In genomic region chr10:91856637-91857036, GRCh38 we compare ENCODE assay signal across 13 cellular contexts. TPM values are rescaled to one million over a fixed set of nuclear protein-coding genes. Genes with fewer than 3 reads are reported as not detected.
DNase-seq lines count a peak whose midpoint lies in the region; FAIRE-seq and TF ChIP-seq lines count a peak whose summit lies in the region.
"Had no signal": no experiment of that assay in that cellular context is flagged by ENCODE, and none has a peak within 500 bp of the region (broad histone marks: within the 10 kb centered on the region; RNA-seq: fewer than 3 reads in every experiment).

No MANE protein-coding gene starts in this region.

- no peaks in the 10 kb centered on the region for H3K4me1 Mint-ChIP-seq in immature natural killer cell
- H3K4me1 Mint-ChIP-seq: stimulated activated effector memory CD8-positive, alpha-beta T cell treated with anti-CD3 and anti-CD28 coated beads, Interleukin-12 subunit alpha, Interleukin-12 subunit beta, amount 100 ng/mL, for 72 hours had no signal

- peaks cover 4 to 57% (median 16%) of the 10 kb centered on the region in 3 donors for H3K36me3 Mint-ChIP-seq in immature natural killer cell

- no peak overlapping the region for H3K4me3 Mint-ChIP-seq in immature natural killer cell
- H3K4me3 Mint-ChIP-seq: stimulated activated effector memory CD8-positive, alpha-beta T cell treated with anti-CD3 and anti-CD28 coated beads, Interleukin-12 subunit alpha, Interleukin-12 subunit beta, amount 100 ng/mL, for 72 hours; T-helper 1 cell treated with Interleukin-12 subunit alpha and Interleukin-12 subunit beta and Interleukin-4 antibody, amounts not matched to agents 30 μg/mL and 1 μg/mL, for 36 hours had no signal

- no peak for DNase-seq in AG10803 (ENCODE audit: low read depth)
- no peak for DNase-seq in GM18507 (ENCODE audit: extremely low spot score, insufficient read length, low read depth)
- peak; percentile 3 for DNase-seq in SW480 (ENCODE audit: low spot score)
- peak in 1 of 3 donors; percentile 9 for DNase-seq in immature natural killer cell
- no peak for DNase-seq in globus pallidus (ENCODE audit: low spot score)
- no peak for DNase-seq in pons (ENCODE audit: low spot score)
- DNase-seq in HuH-7.5 (ENCODE audit: low spot score), result no peak
- no peak for DNase-seq in SHP77 (lab: John Stamatoyannopoulos, UW)
- DNase-seq: activated T-cell treated with anti-CD3 and anti-CD28 coated beads for 4 hours, left ventricle myocardium superior, NCI-H2081 had no signal

- peak; percentile 50 for FAIRE-seq in GM18507 (lab: Jason Lieb, UNC)

- H3K4me3 ChIP-seq in AG10803 (ENCODE audit: low read length), result no peak overlapping the region

- TF ChIP-seq CTCF in AG10803 (conservative IDR thresholded peaks at IDR 0.05; ENCODE audit: low read length), result peak; percentile 40

- peaks cover 0 to 2% (median 0%) of the 10 kb centered on the region in 3 donors for H3K27me3 Mint-ChIP-seq in immature natural killer cell (ENCODE audit: low read depth in 3 of 3)

- peaks cover 0 to 1% (median 0%) of the 10 kb centered on the region in 6 donors for H3K9me3 Mint-ChIP-seq in immature natural killer cell
- H3K9me3 Mint-ChIP-seq: stimulated activated effector memory CD8-positive, alpha-beta T cell treated with anti-CD3 and anti-CD28 coated beads, Interleukin-12 subunit alpha, Interleukin-12 subunit beta, amount 100 ng/mL, for 72 hours; T-helper 1 cell treated with Interleukin-12 subunit alpha and Interleukin-12 subunit beta and Interleukin-4 antibody, amounts not matched to agents 30 μg/mL and 1 μg/mL, for 36 hours had no signal

- peak overlapping the region in 4 of 6 donors; percentile 4 to 28 (median 20) for H3K27ac Mint-ChIP-seq in immature natural killer cell
- H3K27ac Mint-ChIP-seq: stimulated activated effector memory CD8-positive, alpha-beta T cell treated with anti-CD3 and anti-CD28 coated beads, Interleukin-12 subunit alpha, Interleukin-12 subunit beta, amount 100 ng/mL, for 72 hours; T-helper 1 cell treated with Interleukin-12 subunit alpha and Interleukin-12 subunit beta and Interleukin-4 antibody, amounts not matched to agents 30 μg/mL and 1 μg/mL, for 36 hours had no signal

RNA-seq across cellular contexts. Expression of gene FGFBP3, which starts 52.6 kb away (rescaled TPM):
- 1 to 10 TPM in 2 of 3 donors, under 1 TPM in 1; 0.48 to 3.1 (median 3.1) TPM for polyA plus RNA-seq in immature natural killer cell

RNA-seq across cellular contexts. Expression of gene TNKS2, which starts 58.4 kb away (rescaled TPM):
- 10 to 100 TPM; 21.9 to 31.1 (median 25.3) TPM for polyA plus RNA-seq in immature natural killer cell
